ENCODE assay signal across 18 cellular contexts in genomic region chr19:30001301-30001700, GRCh38.
"Had no signal": no experiment of that assay in that cellular context is flagged by ENCODE, and none has a peak within 500 bp of the region (broad histone marks: within the 10 kb centered on the region; RNA-seq: fewer than 3 reads in every experiment).

No MANE protein-coding gene starts in this region.

- H3K4me3 Mint-ChIP-seq: activated CD8-positive, alpha-beta memory T cell treated with anti-CD3 and anti-CD28 coated beads, Interleukin-2, amount 10 ng/mL, durations not matched to agents 7 days and 5 days; activated naive CD4-positive, alpha-beta T cell treated with anti-CD3 and anti-CD28 coated beads, Interleukin-2, amount 10 ng/mL, durations not matched to agents 7 days and 5 days; activated T-cell treated with anti-CD3 and anti-CD28 coated beads, Interleukin-2, amount 50 U/mL, for 24 hours; T-helper 17 cell had no signal

- H3K27me3 ChIP-seq: ascending aorta, breast epithelium, neutrophil, stomach, testis had no signal

- H3K4me1 ChIP-seq: ascending aorta, breast epithelium, testis had no signal

- H3K36me3 ChIP-seq: breast epithelium had no signal

- H3K4me3 ChIP-seq: ascending aorta, breast epithelium, stomach, testis had no signal

- H2AFZ ChIP-seq: parathyroid adenoma had no signal

- DNase-seq: activated CD4-positive, alpha-beta T cell treated with anti-CD3 and anti-CD28 coated beads, Interleukin-2, amount 50 U/mL, for 4 hours; activated CD8-positive, alpha-beta memory T cell treated with anti-CD3 and anti-CD28 coated beads, Interleukin-2, amount 10 ng/mL, durations not matched to agents 7 days and 5 days; activated naive CD4-positive, alpha-beta T cell treated with anti-CD3 and anti-CD28 coated beads, Interleukin-2, amount 10 ng/mL, durations not matched to agents 7 days and 5 days; activated T-cell treated with anti-CD3 and anti-CD28 coated beads, Interleukin-2, amount 50 U/mL, for 24 hours; cerebellar nuclear complex; effector memory CD4-positive, alpha-beta T cell; head of caudate nucleus; naive B cell; stimulated activated CD4-positive, alpha-beta T cell treated with anti-CD3 and anti-CD28 coated beads, Interleukin-1b, Interleukin-23, amount 100 ng/mL, for 48 hours; stomach; T-helper 17 cell; testis had no signal

- H3K9ac ChIP-seq: parathyroid adenoma had no signal

- H3K9me3 ChIP-seq: neutrophil, testis had no signal

- H3K27ac ChIP-seq: ascending aorta, breast epithelium, epithelial cell of prostate, neutrophil, parathyroid adenoma, stomach, testis had no signal

- H3K27ac Mint-ChIP-seq: activated CD8-positive, alpha-beta memory T cell treated with anti-CD3 and anti-CD28 coated beads, Interleukin-2, amount 10 ng/mL, durations not matched to agents 7 days and 5 days; activated naive CD4-positive, alpha-beta T cell treated with anti-CD3 and anti-CD28 coated beads, Interleukin-2, amount 10 ng/mL, durations not matched to agents 7 days and 5 days; activated T-cell treated with anti-CD3 and anti-CD28 coated beads, Interleukin-2, amount 50 U/mL, for 24 hours; T-helper 17 cell had no signal

- ATAC-seq: activated CD4-positive, CD25-positive, alpha-beta regulatory T cell treated with anti-CD3 and anti-CD28 coated beads, Interleukin-2, amount 50 U/mL, for 24 hours; activated CD8-positive, alpha-beta memory T cell treated with anti-CD3 and anti-CD28 coated beads, Interleukin-2, amount 10 ng/mL, durations not matched to agents 7 days and 5 days; T-helper 17 cell had no signal

- H3K27me3 Mint-ChIP-seq: activated CD8-positive, alpha-beta memory T cell treated with anti-CD3 and anti-CD28 coated beads, Interleukin-2, amount 10 ng/mL, durations not matched to agents 7 days and 5 days; activated naive CD4-positive, alpha-beta T cell treated with anti-CD3 and anti-CD28 coated beads, Interleukin-2, amount 10 ng/mL, durations not matched to agents 7 days and 5 days; activated T-cell treated with anti-CD3 and anti-CD28 coated beads, Interleukin-2, amount 50 U/mL, for 24 hours; naive B cell; T-helper 17 cell had no signal
